ENCODE assay signal across 31 cellular contexts in the genomic region with DNA sequence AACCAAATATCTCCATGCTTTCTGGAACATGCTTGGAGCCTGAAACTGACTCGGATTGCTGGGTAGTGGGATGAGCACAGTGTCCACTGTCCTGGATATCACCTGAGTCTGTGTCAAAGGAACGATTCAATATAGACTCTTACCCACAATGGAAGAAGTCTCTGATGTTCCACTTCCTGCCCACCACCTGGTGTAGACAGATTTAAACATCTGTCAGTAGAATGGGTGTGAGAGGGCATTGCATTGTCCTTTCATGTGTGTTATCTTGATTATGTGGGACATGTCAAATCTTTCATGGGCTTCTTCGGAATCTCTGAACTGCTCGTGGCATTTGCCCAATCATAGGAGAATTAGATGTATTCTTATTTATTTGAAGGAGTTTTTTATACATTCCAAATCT. TPM values are rescaled to one million over a fixed set of nuclear protein-coding genes. Genes with fewer than 3 reads are reported as not detected.
"Had no signal": no experiment of that assay in that cellular context is flagged by ENCODE, and none has a peak within 500 bp of the region (broad histone marks: within the 10 kb centered on the region; RNA-seq: fewer than 3 reads in every experiment).

No MANE protein-coding gene starts in this region.

- H3K9me3 Mint-ChIP-seq: activated CD4-positive, alpha-beta T cell treated with anti-CD3 and anti-CD28 coated beads, Interleukin-2, amount 10 ng/mL, durations not matched to agents 24 days and 14 days; activated CD8-positive, alpha-beta T cell treated with anti-CD3 and anti-CD28 coated beads for 36 hours; activated naive CD4-positive, alpha-beta T cell treated with anti-CD3 and anti-CD28 coated beads for 36 hours; activated naive CD4-positive, alpha-beta T cell treated with anti-CD3 and anti-CD28 coated beads, Interleukin-2, amount 50 U/mL, for 72 hours; activated T-cell treated with anti-CD3 and anti-CD28 coated beads, Interleukin-2, amount 50 U/mL, for 72 hours; activated T-helper 17 cell treated with anti-CD3 and anti-CD28 coated beads, Interleukin-2, amount 50 U/mL, for 72 hours had no signal

- H3K4me3 ChIP-seq: adrenal gland, body of pancreas, breast epithelium, Peyer's patch had no signal

- H3K27me3 ChIP-seq: adrenal gland, body of pancreas, Peyer's patch had no signal

- H3K9me3 ChIP-seq: adrenal gland, body of pancreas, breast epithelium, Peyer's patch had no signal

- H3K4me3 Mint-ChIP-seq: activated CD4-positive, alpha-beta T cell treated with anti-CD3 and anti-CD28 coated beads, Interleukin-2, amount 10 ng/mL, durations not matched to agents 24 days and 14 days; activated CD8-positive, alpha-beta T cell treated with anti-CD3 and anti-CD28 coated beads for 36 hours; activated naive CD4-positive, alpha-beta T cell treated with anti-CD3 and anti-CD28 coated beads for 36 hours; activated T-cell treated with anti-CD3 and anti-CD28 coated beads, Interleukin-2, amount 50 U/mL, for 72 hours; activated T-helper 17 cell treated with anti-CD3 and anti-CD28 coated beads, Interleukin-2, amount 50 U/mL, for 72 hours had no signal

- H3K36me3 ChIP-seq: adrenal gland, breast epithelium, Peyer's patch had no signal

- DNase-seq: activated CD4-positive, alpha-beta T cell treated with anti-CD3 and anti-CD28 coated beads, Interleukin-2, amount 10 ng/mL, durations not matched to agents 24 days and 14 days; activated CD4-positive, alpha-beta T cell treated with anti-CD3 and anti-CD28 coated beads, Interleukin-2, amount 50 U/mL, for 4 hours; activated CD8-positive, alpha-beta T cell treated with anti-CD3 and anti-CD28 coated beads for 36 hours; activated gamma-delta T cell treated with Interleukin-2 at 50 U/mL for 16 hours; activated naive CD4-positive, alpha-beta T cell treated with anti-CD3 and anti-CD28 coated beads for 36 hours; activated T-cell treated with anti-CD3 and anti-CD28 coated beads, Interleukin-2, amount 50 U/mL, for 1 hour; activated T-cell treated with anti-CD3 and anti-CD28 coated beads, Interleukin-2, amount 50 U/mL, for 72 hours; adrenal gland; body of pancreas; Karpas-422; NCI-H1105; NCI-H1417 treated with DMSO at 0.1 percent for 48 hours; NCI-H1694 treated with DMSO at 0.1 percent for 48 hours; NCI-H2029; NCI-H345; NCI-H526; NCI-H82; PC-3; Peyer's patch; Right ventricle myocardium superior; SW 1271; T1000 had no signal

- H3K4me1 ChIP-seq: adrenal gland, body of pancreas, breast epithelium, Peyer's patch had no signal

- H3K4me1 Mint-ChIP-seq: activated CD4-positive, alpha-beta T cell treated with anti-CD3 and anti-CD28 coated beads, Interleukin-2, amount 10 ng/mL, durations not matched to agents 24 days and 14 days; activated T-helper 17 cell treated with anti-CD3 and anti-CD28 coated beads, Interleukin-2, amount 50 U/mL, for 72 hours had no signal

- ATAC-seq: activated CD8-positive, alpha-beta T cell treated with anti-CD3 and anti-CD28 coated beads for 36 hours; activated naive CD4-positive, alpha-beta T cell treated with anti-CD3 and anti-CD28 coated beads, Interleukin-2, amount 50 U/mL, for 72 hours; activated T-cell treated with anti-CD3 and anti-CD28 coated beads, Interleukin-2, amount 50 U/mL, for 72 hours; activated T-helper 17 cell treated with anti-CD3 and anti-CD28 coated beads, Interleukin-2, amount 50 U/mL, for 72 hours; body of pancreas; PC-3 had no signal

- H3K36me3 Mint-ChIP-seq: activated naive CD4-positive, alpha-beta T cell treated with anti-CD3 and anti-CD28 coated beads, Interleukin-2, amount 50 U/mL, for 72 hours had no signal

- H3K27ac Mint-ChIP-seq: activated CD4-positive, alpha-beta T cell treated with anti-CD3 and anti-CD28 coated beads, Interleukin-2, amount 10 ng/mL, durations not matched to agents 24 days and 14 days; activated CD8-positive, alpha-beta T cell treated with anti-CD3 and anti-CD28 coated beads for 36 hours; activated naive CD4-positive, alpha-beta T cell treated with anti-CD3 and anti-CD28 coated beads for 36 hours; activated naive CD4-positive, alpha-beta T cell treated with anti-CD3 and anti-CD28 coated beads, Interleukin-2, amount 50 U/mL, for 72 hours; activated T-cell treated with anti-CD3 and anti-CD28 coated beads, Interleukin-2, amount 50 U/mL, for 72 hours; activated T-helper 17 cell treated with anti-CD3 and anti-CD28 coated beads, Interleukin-2, amount 50 U/mL, for 72 hours had no signal

- H3K27ac ChIP-seq: adrenal gland, body of pancreas, breast epithelium, Peyer's patch, RWPE1 had no signal

RNA-seq across cellular contexts. Expression of a gene that starts 20.8 kb away (rescaled TPM):
- total RNA-seq: activated naive CD4-positive, alpha-beta T cell treated with anti-CD3 and anti-CD28 coated beads for 36 hours; activated naive CD4-positive, alpha-beta T cell treated with anti-CD3 and anti-CD28 coated beads, Interleukin-2, amount 50 U/mL, for 72 hours; Peyer's patch had no signal

RNA-seq across cellular contexts. Expression of a gene that starts 22.8 kb away (rescaled TPM):
- total RNA-seq: activated CD4-positive, alpha-beta T cell treated with anti-CD3 and anti-CD28 coated beads, Interleukin-2, amount 10 ng/mL, durations not matched to agents 24 days and 14 days; activated CD8-positive, alpha-beta memory T cell treated with anti-CD3 and anti-CD28 coated beads for 36 hours; activated CD8-positive, alpha-beta T cell treated with anti-CD3 and anti-CD28 coated beads for 36 hours; activated naive CD4-positive, alpha-beta T cell treated with anti-CD3 and anti-CD28 coated beads for 36 hours; activated naive CD4-positive, alpha-beta T cell treated with anti-CD3 and anti-CD28 coated beads, Interleukin-2, amount 50 U/mL, for 72 hours; activated T-cell treated with anti-CD3 and anti-CD28 coated beads, Interleukin-2, amount 50 U/mL, for 72 hours; activated T-helper 17 cell treated with anti-CD3 and anti-CD28 coated beads, Interleukin-2, amount 50 U/mL, for 72 hours; adrenal gland; astrocyte; body of pancreas; breast epithelium; cardiac septum; Peyer's patch; Right ventricle myocardium superior; T-helper 1 cell treated with Interleukin-12 subunit alpha and Interleukin-12 subunit beta and Interleukin-4 antibody, amounts not matched to agents 30 ng/mL and 1 ng/mL, for 36 hours; T-helper 2 cell treated with Interferon-gamma antibody and Interleukin-4, amounts not matched to agents 100 ng/mL and 5 ng/mL, for 36 hours had no signal
- polyA plus RNA-seq: adrenal gland had no signal
